In genomic region chr1:205121660-205122488, GRCh38 we compare ENCODE assay signal across 8 cellular contexts. TPM values are rescaled to one million over a fixed set of nuclear protein-coding genes. Genes with fewer than 3 reads are reported as not detected.
DNase-seq lines count a peak whose midpoint lies in the region; ATAC-seq and TF ChIP-seq lines count a peak whose summit lies in the region.

TSS of gene RBBP5 (minus strand) at chr1:205121978. CDS start at chr1:205121873, 105 bp downstream.

- no peaks in the 10 kb centered on the region for H3K27me3 Mint-ChIP-seq in activated B cell treated with CpG ODN at 0.5 μM for 24 hours

- intact Hi-C loops in activated B cell treated with CpG ODN at 0.5 μM for 24 hours (cut with micrococcal nuclease): loop anchor here (1.0 to 10.0 kb wide), 9 partner anchors 19 to 1325 kb away; partner anchors contain the start of genes SNRPE, TMCC2, ZBED6 and ZC3H11A

- peak within 1 kb of the TSS; percentile 100 for H3K27ac Mint-ChIP-seq in activated B cell treated with CpG ODN at 0.5 μM for 24 hours

- H3K4me3 Mint-ChIP-seq in activated B cell treated with CpG ODN at 0.5 μM for 24 hours: peak within 1 kb of the TSS; percentile 99

- H3K9me3 Mint-ChIP-seq in activated B cell treated with CpG ODN at 0.5 μM for 24 hours: no peaks in the 10 kb centered on the region

- CTCF ChIA-PET in activated B cell treated with CpG ODN at 0.5 μM for 24 hours (lab: Charles Lee): interaction anchor here (1.0 to 5.5 kb wide), 9 partner anchors 12 to 315 kb away, joined by 3 to 36 read pairs (median 5); partner anchors contain the start of gene TMCC2

- DNase-seq in AG08396 (ENCODE audit: low spot score) (peak; percentile 88), NCI-H226 (peak; percentile 97), activated B cell treated with CpG ODN at 0.5 μM for 24 hours (peak; percentile 94), iris pigment epithelial cell (ENCODE audit: low read depth) (peak; percentile 99)
- DNase-seq in central memory CD4-positive, alpha-beta T cell: peak; percentile 92
- peak; percentile 90 for DNase-seq in stimulated activated CD4-positive, alpha-beta T cell treated with anti-CD3 and anti-CD28 coated beads, Interleukin-12 subunit alpha, Interleukin-12 subunit beta, amount 100 ng/mL, for 4 hours

- peaks cover 27% of the 10 kb centered on the region for H3K36me3 Mint-ChIP-seq in activated B cell treated with CpG ODN at 0.5 μM for 24 hours (ENCODE audit: low read depth)

- peaks cover 57% of the 10 kb centered on the region for H3K4me1 Mint-ChIP-seq in activated B cell treated with CpG ODN at 0.5 μM for 24 hours

- POLR2A ChIA-PET in activated B cell treated with CpG ODN at 0.5 μM for 24 hours (lab: Charles Lee): interaction anchor here (0.5 to 2.3 kb wide), 10 partner anchors 10 to 663 kb away, joined by 3 to 11 read pairs (median 6); partner anchors contain the start of gene TMCC2

- ATAC-seq in GM18907 (IDR thresholded peaks at IDR 0.05; ENCODE audit: unreplicated experiment): peak; percentile 93
- peak; percentile 92 for ATAC-seq in HG03175 (IDR thresholded peaks at IDR 0.05; ENCODE audit: unreplicated experiment)
- ATAC-seq in activated B cell treated with CpG ODN at 0.5 μM for 24 hours (ENCODE audit: low read depth): peak; percentile 92

- TF ChIP-seq CTCF in activated B cell treated with CpG ODN at 0.5 μM for 24 hours (IDR thresholded peaks at IDR 0.05): no peak

RNA-seq across cellular contexts. Expression of gene RBBP5, which starts in this region (rescaled TPM):
- 16.3 and 19.7 TPM in 2 replicates for total RNA-seq in activated B cell treated with CpG ODN at 0.5 μM for 24 hours

Comparison
In these comparisons a context has a peak if more than half of its experiments do, and no peak if none do; other contexts are left out.
1. Peak in every context shown above with its lines: DNase-seq and ATAC-seq.